25 cellular contexts compared by ENCODE assay signal in the genomic region with DNA sequence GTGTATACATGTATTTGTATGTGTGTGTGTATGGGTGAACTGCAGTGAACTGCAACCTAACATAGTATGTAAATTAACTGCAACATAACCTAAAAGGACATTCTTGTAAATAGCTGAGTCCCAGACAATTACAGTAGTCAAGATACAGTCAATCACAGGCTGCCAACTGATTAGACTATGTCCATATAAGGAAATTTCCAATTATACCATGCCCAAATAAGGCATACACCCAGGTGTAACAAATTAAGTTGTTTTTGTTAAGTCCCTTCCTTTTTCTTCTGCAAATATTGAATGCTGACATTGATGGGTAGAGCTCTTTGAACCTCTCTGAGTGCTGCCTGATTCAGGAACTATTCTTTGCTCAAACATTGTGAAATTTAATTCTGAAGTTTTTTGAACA.
DNase-seq lines count a peak whose midpoint lies in the region; ATAC-seq, FAIRE-seq and TF ChIP-seq lines count a peak whose summit lies in the region.
"Had no signal": no experiment of that assay in that cellular context is flagged by ENCODE, and none has a peak within 500 bp of the region (broad histone marks: within the 10 kb centered on the region; RNA-seq: fewer than 3 reads in every experiment).

No MANE protein-coding gene starts in this region.

- H3K36me3 ChIP-seq in HCT116 (ENCODE audit: control insufficient read depth in 1 of 2, insufficient read depth in 2 of 2, low read length in 2 of 2), result no peaks in the 10 kb centered on the region
- H3K36me3 ChIP-seq in H1 (ENCODE audit: control insufficient read depth in 2 of 4, insufficient read depth in 4 of 4, low read length in 3 of 4), result no peaks in the 10 kb centered on the region
- H3K36me3 ChIP-seq in mesendoderm (ENCODE audit: control insufficient read depth, insufficient read depth, low read length), result no peaks in the 10 kb centered on the region
- H3K36me3 ChIP-seq: BE2C, BLaER1 had no signal

- H3K79me2 ChIP-seq in HCT116 (ENCODE audit: insufficient read depth, low read length) (no peaks in the 10 kb centered on the region), H1 (ENCODE audit: control insufficient read depth in 1 of 2, insufficient read depth in 2 of 2, low read length in 2 of 2) (no peaks in the 10 kb centered on the region), mesendoderm (ENCODE audit: control insufficient read depth, insufficient read depth, low read length) (no peaks in the 10 kb centered on the region)

- no peak for ATAC-seq in HCT116
- ATAC-seq: GM12878 had no signal

- TF ChIP-seq RAD21 in HCT116 (IDR thresholded peaks at IDR 0.05; ENCODE audit: low read depth), result no peak
- no peak for TF ChIP-seq RAD21 in H1 (IDR thresholded peaks at IDR 0.05 in 1 of 2, conservative IDR thresholded peaks at IDR 0.05 in 1 of 2; ENCODE audit: low read depth in 2 of 2, low read length in 2 of 2)

- H3K4me1 ChIP-seq in HCT116 (ENCODE audit: control insufficient read depth in 1 of 2, insufficient read depth in 2 of 2, low read length in 2 of 2) (no peaks in the 10 kb centered on the region), H1 (replicated peaks in 1 of 4; ENCODE audit: control insufficient read depth in 3 of 4, insufficient read depth in 4 of 4, low read length in 3 of 4) (no peaks in the 10 kb centered on the region), mesendoderm (ENCODE audit: control insufficient read depth, low read depth, low read length) (no peaks in the 10 kb centered on the region)
- H3K4me1 ChIP-seq: BE2C, BLaER1 had no signal

- CTCF ChIA-PET in HCT116 (lab: Charles Lee), result no interaction called here
- CTCF ChIA-PET in H1 (lab: Charles Lee; ENCODE audit: partially characterized antibody), result no interaction called here

- no peak overlapping the region for H2BK120ac ChIP-seq in H1 (replicated peaks; ENCODE audit: low read depth, low read length)
- H2BK120ac ChIP-seq in mesendoderm (ENCODE audit: low read depth, low read length), result no peak overlapping the region

- H3K4me3 ChIP-seq in HCT116 (replicated peaks in 1 of 2; ENCODE audit: low read depth in 1 of 2, low read length in 2 of 2) (no peak overlapping the region), H1 (ENCODE audit: extremely low read depth in 1 of 4, insufficient read depth in 2 of 4, low read depth in 3 of 4, low read length in 4 of 4) (no peak overlapping the region), mesendoderm (ENCODE audit: low read length) (no peak overlapping the region)
- H3K4me3 ChIP-seq: BLaER1, GM12878 had no signal

- POLR2A ChIA-PET in HCT116 (lab: Charles Lee), result no interaction called here
- POLR2A ChIA-PET in H1 (lab: Charles Lee; ENCODE audit: partially characterized antibody), result no interaction called here

- H2BK5ac ChIP-seq in H1 (ENCODE audit: low read depth, low read length), result no peak overlapping the region
- H2BK5ac ChIP-seq in mesendoderm (ENCODE audit: low read length), result no peak overlapping the region

- DNase-seq in HCT116 (ENCODE audit: low read depth, low spot score) (no peak), H1 (ENCODE audit: low read depth in 1 of 2, low spot score in 2 of 2) (no peak), mesendoderm (peak; percentile 1), NAMALWA (ENCODE audit: low spot score) (no peak), globus pallidus (ENCODE audit: low spot score) (no peak)
- DNase-seq: 8988T; ACHN; BE2C; C1 segment of cervical spinal cord; CD4-positive, alpha-beta memory T cell; CD4-positive, CD25-positive, alpha-beta regulatory T cell; CD8-positive, alpha-beta memory T cell; COR-L47; DMS 273 treated with DMSO at 0.1 percent for 48 hours; DMS153; DMS53; DMS79; DND-41; EL; GDM1 had no signal

- RAD21 ChIA-PET in HCT116 (lab: Charles Lee; ENCODE audit: low non-redundant PET in 1 of 2, low total read pairs in 2 of 2, uncharacterized antibody in 2 of 2, unreplicated experiment in 2 of 2), result no interaction called here

- H3K14ac ChIP-seq in H1 (ENCODE audit: insufficient read length), result no peak overlapping the region

- H4K8ac ChIP-seq in H1 (ENCODE audit: extremely low read depth, insufficient read depth, low read length) (no peak overlapping the region), mesendoderm (ENCODE audit: low read depth, low read length) (no peak overlapping the region)

- TF ChIP-seq POLR2A in HCT116 (IDR thresholded peaks at IDR 0.05; ENCODE audit: borderline replicate concordance, extremely low read depth, insufficient read depth, insufficient read length) (no peak), H1 (IDR thresholded peaks at IDR 0.05; ENCODE audit: control extremely low read depth in 1 of 2, low read depth in 2 of 2, low read length in 2 of 2) (no peak)

- no peak overlapping the region for H3K23ac ChIP-seq in H1 (ENCODE audit: insufficient read length)
- no peak overlapping the region for H3K23ac ChIP-seq in mesendoderm (ENCODE audit: low read length)

- no peaks in the 10 kb centered on the region for H3K23me2 ChIP-seq in H1 (ENCODE audit: low read depth, low read length)

- H2BK15ac ChIP-seq in H1 (ENCODE audit: low read length) (no peak overlapping the region), mesendoderm (replicated peaks; ENCODE audit: low read depth) (no peak overlapping the region)

- H4K20me1 ChIP-seq in HCT116 (ENCODE audit: insufficient read depth) (no peaks in the 10 kb centered on the region), H1 (replicated peaks in 1 of 2; ENCODE audit: control insufficient read depth in 1 of 2, insufficient read depth in 2 of 2, low read length in 2 of 2) (no peaks in the 10 kb centered on the region)
- H4K20me1 ChIP-seq: BLaER1 had no signal

- no peak for TF ChIP-seq EP300 in H1 (IDR thresholded peaks at IDR 0.05; ENCODE audit: borderline replicate concordance in 1 of 2, low read depth in 2 of 2, low read length in 2 of 2)

- H3K9me3 ChIP-seq in HCT116 (ENCODE audit: control insufficient read depth in 1 of 2, insufficient read depth in 1 of 2, low read depth in 1 of 2, low read length in 2 of 2) (no peaks in the 10 kb centered on the region), H1 (ENCODE audit: insufficient read depth in 2 of 2, low read depth in 1 of 2, low read length in 1 of 2) (no peaks in the 10 kb centered on the region)
- H3K9me3 ChIP-seq: BE2C, BLaER1 had no signal

- H3K9me2 ChIP-seq in HCT116 (ENCODE audit: insufficient read depth), result no peaks in the 10 kb centered on the region

- no peak overlapping the region for H4K5ac ChIP-seq in H1 (ENCODE audit: insufficient read length, low read depth, low read length)
- no peak overlapping the region for H4K5ac ChIP-seq in mesendoderm (ENCODE audit: low read length)

- H3K27me3 ChIP-seq in HCT116 (ENCODE audit: insufficient read depth, low read length), result no peaks in the 10 kb centered on the region
- H3K27me3 ChIP-seq in H1 (replicated peaks in 1 of 4; ENCODE audit: control insufficient read depth in 3 of 4, extremely low read depth in 1 of 4, insufficient read depth in 3 of 4, low read length in 3 of 4), result no peaks in the 10 kb centered on the region
- no peaks in the 10 kb centered on the region for H3K27me3 ChIP-seq in mesendoderm (ENCODE audit: insufficient read depth, low read length, poor library complexity)
- H3K27me3 ChIP-seq: BE2C, BLaER1 had no signal

- H3K4me2 ChIP-seq in HCT116 (ENCODE audit: low read length) (no peak overlapping the region), H1 (ENCODE audit: insufficient read depth in 1 of 2, low read depth in 2 of 2, low read length in 2 of 2) (no peak overlapping the region), mesendoderm (ENCODE audit: low read length) (no peak overlapping the region)
- H3K4me2 ChIP-seq: BLaER1 had no signal

- H2AK5ac ChIP-seq in H1 (ENCODE audit: low read depth, low read length) (no peak overlapping the region), mesendoderm (ENCODE audit: low read length) (no peak overlapping the region)

- TF ChIP-seq CTCF in HCT116 (IDR thresholded peaks at IDR 0.05 in 2 of 3, conservative IDR thresholded peaks at IDR 0.05 in 1 of 3; ENCODE audit: borderline replicate concordance in 1 of 3, insufficient read depth in 1 of 3, low read depth in 2 of 3, low read length in 2 of 3), result no peak
- TF ChIP-seq CTCF in H1 (IDR thresholded peaks at IDR 0.05; ENCODE audit: control extremely low read depth in 1 of 3, insufficient read depth in 1 of 3, low read depth in 1 of 3, low read length in 3 of 3), result no peak

- H3K18ac ChIP-seq in H1 (ENCODE audit: extremely low read depth, low read length) (no peak overlapping the region), mesendoderm (ENCODE audit: low read length) (no peak overlapping the region)

- H3K9ac ChIP-seq in HCT116 (ENCODE audit: low read length), result no peak overlapping the region
- H3K9ac ChIP-seq in H1 (replicated peaks in 1 of 4; ENCODE audit: extremely low read depth in 1 of 4, low read depth in 3 of 4, low read length in 3 of 4), result no peak overlapping the region
- no peak overlapping the region for H3K9ac ChIP-seq in mesendoderm (ENCODE audit: low read length)
- H3K9ac ChIP-seq: BLaER1 had no signal

- H2AFZ ChIP-seq in HCT116 (ENCODE audit: low read depth, low read length, poor library complexity, severe bottlenecking) (no peak overlapping the region), H1 (ENCODE audit: low read length) (no peak overlapping the region)

- H4K91ac ChIP-seq in H1 (replicated peaks; ENCODE audit: insufficient read length, low read length), result no peak overlapping the region

- no TSS peak for BruUV-seq in HCT116 (replicated peaks; lab: Mats Ljungman, UMichigan)

- no peak for FAIRE-seq in H1 (lab: Jason Lieb, UNC)
- FAIRE-seq: A204.1, GM12878, GM12892, GM18507 had no signal

- no peak overlapping the region for H2BK20ac ChIP-seq in H1 (ENCODE audit: low read length)

- H3K56ac ChIP-seq in H1 (replicated peaks; ENCODE audit: insufficient read length, low read depth, low read length) (no peak overlapping the region), mesendoderm (ENCODE audit: low read length) (no peak overlapping the region)

- no peak overlapping the region for H2BK12ac ChIP-seq in H1 (ENCODE audit: low read depth, low read length)

- H3K27ac ChIP-seq in HCT116 (ENCODE audit: low read depth, low read length), result no peak overlapping the region
- no peak overlapping the region for H3K27ac ChIP-seq in H1 (ENCODE audit: low read depth, low read length)
- no peak overlapping the region for H3K27ac ChIP-seq in mesendoderm (ENCODE audit: low read depth, low read length)
- H3K27ac ChIP-seq: BLaER1 had no signal

- no peaks in the 10 kb centered on the region for H3K79me1 ChIP-seq in H1 (ENCODE audit: low read depth, low read length)
- H3K79me1 ChIP-seq in mesendoderm (ENCODE audit: low read length), result no peaks in the 10 kb centered on the region

- intact Hi-C loops in HCT116 (cut with micrococcal nuclease), result no loop called here

- H3K4ac ChIP-seq in H1 (replicated peaks; ENCODE audit: insufficient read length, low read depth, low read length) (no peak overlapping the region), mesendoderm (ENCODE audit: low read depth, low read length) (no peak overlapping the region)

TF ChIP-seq in H1, 55 proteins besides CTCF, POLR2A, EP300 and RAD21:
- peak; percentile 84 for TF ChIP-seq SRF (IDR thresholded peaks at IDR 0.05; ENCODE audit: low read depth, low read length)
- TF ChIP-seq SP4 (IDR thresholded peaks at IDR 0.05; ENCODE audit: low read length), result no peak
- TF ChIP-seq JUND (IDR thresholded peaks at IDR 0.05; ENCODE audit: low read length), result no peak

Comparison
In these comparisons a context has a peak if more than half of its experiments do, and no peak if none do; other contexts are left out.
1. Of the 16 proteins assayed by ChIP-seq in both H1 and HCT116: peak only in H1: none; only in HCT116: none; in both: SRF; in neither: 15.